ENCODE assay signal across 12 cellular contexts in the genomic region with DNA sequence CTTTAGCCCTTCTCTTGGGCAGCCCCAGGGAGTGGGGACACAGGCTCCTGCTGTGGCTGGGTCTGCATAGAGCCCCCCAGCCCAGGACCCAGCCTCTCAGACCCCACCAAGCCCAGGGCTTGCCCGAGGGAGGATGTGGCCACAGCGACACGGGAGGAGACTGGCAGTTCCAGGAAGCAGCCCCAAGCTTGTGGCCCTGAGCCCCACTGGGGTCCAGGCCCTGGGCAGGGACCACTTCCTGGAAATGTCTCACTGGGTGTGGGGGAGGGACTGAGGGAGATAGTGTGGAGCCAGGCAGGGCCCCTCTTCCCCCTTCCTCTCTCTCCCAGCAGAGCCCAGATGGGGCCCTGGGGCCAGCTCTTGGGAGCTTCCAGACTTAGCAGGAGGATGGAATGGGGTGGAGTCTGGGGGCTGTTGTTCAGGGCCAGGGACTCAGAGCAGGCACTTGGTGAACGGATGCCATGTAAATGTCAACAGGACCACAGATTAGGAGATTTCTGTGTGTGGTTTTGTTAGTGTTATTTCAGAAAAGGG. TPM values are rescaled to one million over a fixed set of nuclear protein-coding genes. Genes with fewer than 3 reads are reported as not detected.
A peak's percentile ranks its signal among the peaks of the same experiment; 100 is the strongest.
DNase-seq lines count a peak whose midpoint lies in the region; ATAC-seq and TF ChIP-seq lines count a peak whose summit lies in the region.
"Had no signal": no experiment of that assay in that cellular context is flagged by ENCODE, and none has a peak within 500 bp of the region (broad histone marks: within the 10 kb centered on the region; RNA-seq: fewer than 3 reads in every experiment).

No MANE protein-coding gene starts in this region.

- no peaks in the 10 kb centered on the region for H3K36me3 Mint-ChIP-seq in activated naive CD4-positive, alpha-beta T cell treated with anti-CD3 and anti-CD28 coated beads, Interleukin-2, amount 50 U/mL, for 24 hours
- H3K36me3 Mint-ChIP-seq in activated CD4-positive, alpha-beta memory T cell treated with anti-CD3 and anti-CD28 coated beads, Interleukin-2, amount 10 ng/mL, durations not matched to agents 7 days and 5 days (ENCODE audit: low read depth), result peaks cover 14% of the 10 kb centered on the region
- H3K36me3 Mint-ChIP-seq in memory B cell (peaks cover 6% of the 10 kb centered on the region), type B pancreatic cell (no peaks in the 10 kb centered on the region)
- H3K36me3 Mint-ChIP-seq: brain had no signal

- TF ChIP-seq CTCF in type B pancreatic cell (conservative IDR thresholded peaks at IDR 0.05) (no peak), foreskin fibroblast (IDR thresholded peaks at IDR 0.05; ENCODE audit: low read depth, low read length) (no peak), GM20000 (IDR thresholded peaks at IDR 0.05; ENCODE audit: extremely low read depth, missing control alignments) (no peak)

- H3K4me3 ChIP-seq in foreskin fibroblast (ENCODE audit: low read depth in 1 of 2, low read length in 2 of 2), result no peak overlapping the region

- no peak for ATAC-seq in memory B cell (ENCODE audit: low read depth)

- POLR2A ChIA-PET in activated CD4-positive, alpha-beta memory T cell treated with anti-CD3 and anti-CD28 coated beads, Interleukin-2, amount 10 ng/mL, durations not matched to agents 7 days and 5 days (lab: Charles Lee), result interaction anchor here (0.9 to 5.8 kb wide), 12 partner anchors 13 to 421 kb away, joined by 3 to 47 read pairs (median 16); a partner anchor contains a TSS

- no peak for DNase-seq in activated naive CD4-positive, alpha-beta T cell treated with Interleukin-2 at 50 U/mL for 16 hours
- peak; percentile 77 for DNase-seq in activated CD4-positive, alpha-beta memory T cell treated with anti-CD3 and anti-CD28 coated beads, Interleukin-2, amount 10 ng/mL, durations not matched to agents 7 days and 5 days
- DNase-seq in memory B cell (ENCODE audit: low spot score in 2 of 2), result no peak
- peak; percentile 49 for DNase-seq in type B pancreatic cell (ENCODE audit: extremely low spot score, unreplicated experiment)
- DNase-seq in foreskin fibroblast, result no peak
- DNase-seq in pons (ENCODE audit: low spot score), result no peak
- DNase-seq in GM20000 (ENCODE audit: low spot score), result no peak
- DNase-seq: activated CD4-positive, alpha-beta T cell treated with anti-CD3 and anti-CD28 coated beads for 1 hour; AML-193; occipital lobe had no signal

- H3K4me3 Mint-ChIP-seq in activated naive CD4-positive, alpha-beta T cell treated with anti-CD3 and anti-CD28 coated beads, Interleukin-2, amount 50 U/mL, for 24 hours, result peak overlapping the region; percentile 61
- H3K4me3 Mint-ChIP-seq in activated CD4-positive, alpha-beta memory T cell treated with anti-CD3 and anti-CD28 coated beads, Interleukin-2, amount 10 ng/mL, durations not matched to agents 7 days and 5 days, result peak overlapping the region; percentile 1
- H3K4me3 Mint-ChIP-seq in memory B cell, result no peak overlapping the region
- H3K4me3 Mint-ChIP-seq in type B pancreatic cell, result no peak overlapping the region
- H3K4me3 Mint-ChIP-seq: brain had no signal

- H3K4me1 Mint-ChIP-seq in activated naive CD4-positive, alpha-beta T cell treated with anti-CD3 and anti-CD28 coated beads, Interleukin-2, amount 50 U/mL, for 24 hours, result peaks cover 35% of the 10 kb centered on the region
- peaks cover 57% of the 10 kb centered on the region for H3K4me1 Mint-ChIP-seq in activated CD4-positive, alpha-beta memory T cell treated with anti-CD3 and anti-CD28 coated beads, Interleukin-2, amount 10 ng/mL, durations not matched to agents 7 days and 5 days
- peaks cover 19% of the 10 kb centered on the region for H3K4me1 Mint-ChIP-seq in memory B cell
- peaks cover 16% of the 10 kb centered on the region for H3K4me1 Mint-ChIP-seq in type B pancreatic cell (ENCODE audit: unreplicated experiment)

- CTCF ChIA-PET in activated CD4-positive, alpha-beta memory T cell treated with anti-CD3 and anti-CD28 coated beads, Interleukin-2, amount 10 ng/mL, durations not matched to agents 7 days and 5 days (lab: Charles Lee), result interaction anchor here (0.5 to 9.3 kb wide), 17 partner anchors 14 to 492 kb away, joined by 3 to 189 read pairs (median 6); a partner anchor contains a TSS

- H3K27me3 Mint-ChIP-seq in activated naive CD4-positive, alpha-beta T cell treated with anti-CD3 and anti-CD28 coated beads, Interleukin-2, amount 50 U/mL, for 24 hours, result no peaks in the 10 kb centered on the region
- H3K27me3 Mint-ChIP-seq in activated CD4-positive, alpha-beta memory T cell treated with anti-CD3 and anti-CD28 coated beads, Interleukin-2, amount 10 ng/mL, durations not matched to agents 7 days and 5 days, result peaks cover 5% of the 10 kb centered on the region
- no peaks in the 10 kb centered on the region for H3K27me3 Mint-ChIP-seq in memory B cell
- peaks cover 15% of the 10 kb centered on the region for H3K27me3 Mint-ChIP-seq in type B pancreatic cell

- no peaks in the 10 kb centered on the region for H3K9me3 Mint-ChIP-seq in activated naive CD4-positive, alpha-beta T cell treated with anti-CD3 and anti-CD28 coated beads, Interleukin-2, amount 50 U/mL, for 24 hours
- no peaks in the 10 kb centered on the region for H3K9me3 Mint-ChIP-seq in activated CD4-positive, alpha-beta memory T cell treated with anti-CD3 and anti-CD28 coated beads, Interleukin-2, amount 10 ng/mL, durations not matched to agents 7 days and 5 days
- H3K9me3 Mint-ChIP-seq in memory B cell (peaks cover 4% of the 10 kb centered on the region), type B pancreatic cell (no peaks in the 10 kb centered on the region)

- H3K27ac Mint-ChIP-seq in activated naive CD4-positive, alpha-beta T cell treated with anti-CD3 and anti-CD28 coated beads, Interleukin-2, amount 50 U/mL, for 24 hours, result peak overlapping the region; percentile 2
- H3K27ac Mint-ChIP-seq in activated CD4-positive, alpha-beta memory T cell treated with anti-CD3 and anti-CD28 coated beads, Interleukin-2, amount 10 ng/mL, durations not matched to agents 7 days and 5 days, result peak overlapping the region; percentile 85
- H3K27ac Mint-ChIP-seq in memory B cell (peak overlapping the region; percentile 81), type B pancreatic cell (no peak overlapping the region)

RNA-seq across cellular contexts. Expression of a gene that starts 35.3 kb away (rescaled TPM):
- 10 to 100 TPM; 12.3 to 12.4 TPM for total RNA-seq in activated CD4-positive, alpha-beta memory T cell treated with anti-CD3 and anti-CD28 coated beads, Interleukin-2, amount 10 ng/mL, durations not matched to agents 7 days and 5 days
- 0.82 and 1.7 TPM in 2 replicates for total RNA-seq in type B pancreatic cell (ENCODE audit: low replicate concordance)
- total RNA-seq: occipital lobe had no signal

RNA-seq across cellular contexts. Expression of a gene that starts 41.4 kb away (rescaled TPM):
- 1 to 10 TPM; 9.1 to 9.7 TPM for total RNA-seq in activated CD4-positive, alpha-beta memory T cell treated with anti-CD3 and anti-CD28 coated beads, Interleukin-2, amount 10 ng/mL, durations not matched to agents 7 days and 5 days
- total RNA-seq in type B pancreatic cell (ENCODE audit: low replicate concordance), result 6.9 and 14.4 TPM in 2 replicates

RNA-seq across cellular contexts. Expression of a gene that starts 50.7 kb away (rescaled TPM):
- total RNA-seq in activated CD4-positive, alpha-beta memory T cell treated with anti-CD3 and anti-CD28 coated beads, Interleukin-2, amount 10 ng/mL, durations not matched to agents 7 days and 5 days, result 1 to 10 TPM; 7.4 to 8.3 TPM
- total RNA-seq in type B pancreatic cell (ENCODE audit: low replicate concordance), result 41.1 and 61.0 TPM in 2 replicates

Comparison
In these comparisons a context has a peak if more than half of its experiments do, and no peak if none do; other contexts are left out.
1. H3K4me3 Mint-ChIP-seq: peak in activated naive CD4-positive, alpha-beta T cell treated with anti-CD3 and anti-CD28 coated beads, Interleukin-2, amount 50 U/mL, for 24 hours (single experiment) and activated CD4-positive, alpha-beta memory T cell treated with anti-CD3 and anti-CD28 coated beads, Interleukin-2, amount 10 ng/mL, durations not matched to agents 7 days and 5 days (single experiment); none in memory B cell (single experiment) and type B pancreatic cell (single experiment).
2. DNase-seq: peak in activated CD4-positive, alpha-beta memory T cell treated with anti-CD3 and anti-CD28 coated beads, Interleukin-2, amount 10 ng/mL, durations not matched to agents 7 days and 5 days (single experiment) and type B pancreatic cell (single experiment); none in activated naive CD4-positive, alpha-beta T cell treated with Interleukin-2 at 50 U/mL for 16 hours (single experiment), memory B cell (0 of 2), foreskin fibroblast (0 of 2), pons (single experiment) and GM20000 (single experiment).